ENCODE assay signal across 16 cellular contexts in the genomic region with DNA sequence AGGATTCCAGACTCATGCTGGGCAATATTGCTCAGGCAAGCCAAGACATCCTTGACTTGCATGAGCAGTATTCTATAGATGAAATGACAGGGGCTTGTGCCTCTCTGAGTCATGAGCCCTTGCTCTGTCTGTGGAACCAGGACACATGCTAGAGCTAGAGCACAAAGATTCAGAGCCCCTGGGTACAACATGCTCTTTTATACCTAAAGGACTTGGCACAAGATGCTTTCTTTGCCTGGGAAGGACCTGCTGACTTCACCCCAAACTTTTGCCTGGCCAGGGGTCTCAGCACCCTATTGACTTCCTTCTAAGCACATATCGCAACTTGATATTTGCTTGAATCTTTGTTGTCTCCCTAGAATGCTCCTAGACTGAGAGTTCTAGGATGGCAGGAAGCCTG. TPM values are rescaled to one million over a fixed set of nuclear protein-coding genes. Genes with fewer than 3 reads are reported as not detected.
DNase-seq lines count a peak whose midpoint lies in the region; ATAC-seq and TF ChIP-seq lines count a peak whose summit lies in the region.
"Had no signal": no experiment of that assay in that cellular context is flagged by ENCODE, and none has a peak within 500 bp of the region (broad histone marks: within the 10 kb centered on the region; RNA-seq: fewer than 3 reads in every experiment).

No MANE protein-coding gene starts in this region.

- H3K27ac ChIP-seq in right atrium auricular region: no peak overlapping the region
- no peak overlapping the region for H3K27ac ChIP-seq in osteoblast (ENCODE audit: low read depth, low read length)
- H3K27ac ChIP-seq: 22Rv1 had no signal

- no peak overlapping the region for H2AFZ ChIP-seq in osteoblast (ENCODE audit: low read length)

- H3K4me2 ChIP-seq in osteoblast (ENCODE audit: insufficient read depth, low read length): no peak overlapping the region

- no peaks in the 10 kb centered on the region for H3K79me2 ChIP-seq in osteoblast (ENCODE audit: insufficient read depth, low read length)

- H3K4me3 ChIP-seq in right atrium auricular region: no peak overlapping the region
- no peak overlapping the region for H3K4me3 ChIP-seq in epithelial cell of esophagus (ENCODE audit: low read length)
- no peak overlapping the region for H3K4me3 ChIP-seq in osteoblast (ENCODE audit: insufficient read depth, low read length)

- DNase-seq in right atrium auricular region (ENCODE audit: low spot score) (peak; percentile 30), left ventricle myocardium superior (no peak), epithelial cell of esophagus (ENCODE audit: low read depth) (peak; percentile 13), osteoblast (ENCODE audit: insufficient read length, low spot score, missing footprints) (peak; percentile 8), iPS-NIHi11 (ENCODE audit: low spot score) (no peak), DMS153 treated with DMSO at 0.1 percent for 48 hours (lab: John Stamatoyannopoulos, UW; ENCODE audit: unreplicated experiment) (no peak)
- DNase-seq: C1 segment of cervical spinal cord; Calu3; CD4-positive, alpha-beta memory T cell; COR-L47; DND-41; GOT3; H7; HCEC 1CT had no signal

- H3K36me3 ChIP-seq in right atrium auricular region (no peaks in the 10 kb centered on the region), osteoblast (ENCODE audit: insufficient read depth, low read length) (no peaks in the 10 kb centered on the region)

- TF ChIP-seq CTCF in right atrium auricular region (IDR thresholded peaks at IDR 0.05) (no peak), epithelial cell of esophagus (IDR thresholded peaks at IDR 0.05; ENCODE audit: insufficient read depth, low read depth, low read length, missing control alignments) (no peak), osteoblast (IDR thresholded peaks at IDR 0.05; ENCODE audit: extremely low read depth, low read depth, low read length) (no peak)

- no peak for ATAC-seq in left ventricle myocardium superior
- no peak for ATAC-seq in HG03378 (IDR thresholded peaks at IDR 0.05; ENCODE audit: unreplicated experiment)

- H3K27me3 ChIP-seq in right atrium auricular region: no peaks in the 10 kb centered on the region
- H3K27me3 ChIP-seq in osteoblast (ENCODE audit: insufficient read depth, low read length): peaks cover 8% of the 10 kb centered on the region

- peaks cover 0 to 12% of the 10 kb centered on the region in 2 donors for H3K9me3 ChIP-seq in right atrium auricular region
- H3K9me3 ChIP-seq in osteoblast (ENCODE audit: low read depth, low read length): peaks cover 3% of the 10 kb centered on the region

- no peaks in the 10 kb centered on the region for H4K20me1 ChIP-seq in osteoblast (ENCODE audit: insufficient read depth, low read length)

- no peaks in the 10 kb centered on the region for H3K4me1 ChIP-seq in right atrium auricular region
- H3K4me1 ChIP-seq in osteoblast (ENCODE audit: insufficient read depth, low read length): no peaks in the 10 kb centered on the region

- intact Hi-C loops in left ventricle myocardium superior (cut with micrococcal nuclease): no loop called here

RNA-seq across cellular contexts. Expression of gene TGM6, which starts 27.4 kb away (rescaled TPM):
- total RNA-seq in right atrium auricular region (not detected), left ventricle myocardium superior (not detected), osteoblast (not detected in 2 replicates)
- total RNA-seq: Calu3; CD4-positive, alpha-beta memory T cell; H7 had no signal

Comparison
In these comparisons a context has a peak if more than half of its experiments do, and no peak if none do; other contexts are left out.
1. DNase-seq: peak in right atrium auricular region (single experiment), epithelial cell of esophagus (single experiment) and osteoblast (single experiment); none in left ventricle myocardium superior (single experiment), iPS-NIHi11 (single experiment) and DMS153 treated with DMSO at 0.1 percent for 48 hours (single experiment).